14 cellular contexts compared by ENCODE assay signal in genomic region chr4:174069848-174070330, GRCh38.
DNase-seq lines count a peak whose midpoint lies in the region; ATAC-seq and TF ChIP-seq lines count a peak whose summit lies in the region.
"Had no signal": no experiment of that assay in that cellular context is flagged by ENCODE, and none has a peak within 500 bp of the region (broad histone marks: within the 10 kb centered on the region; RNA-seq: fewer than 3 reads in every experiment).

No MANE protein-coding gene starts in this region.

- no peak overlapping the region for H2BK120ac ChIP-seq in mesendoderm (ENCODE audit: low read depth, low read length)

- H3K36me3 ChIP-seq in SK-N-SH (replicated peaks in 1 of 2; ENCODE audit: control insufficient read depth in 1 of 2, insufficient read depth in 2 of 2, low read length in 1 of 2), result no peaks in the 10 kb centered on the region
- H3K36me3 ChIP-seq in smooth muscle cell (ENCODE audit: low read depth), result no peaks in the 10 kb centered on the region
- no peaks in the 10 kb centered on the region for H3K36me3 ChIP-seq in mesendoderm (ENCODE audit: control insufficient read depth, insufficient read depth, low read length)

- WGBS in SK-N-SH (ENCODE audit: low lambda C conversion rate), result 41% methylated on average over 2 of the region's 2 CpGs
- WGBS in smooth muscle cell (ENCODE audit: low lambda C conversion rate), result 31% methylated on average over 2 of the region's 2 CpGs
- no CpG with 5 or more reads among the region's 2 CpGs for WGBS in mesendoderm (ENCODE audit: extremely low coverage, insufficient coverage, low lambda C conversion rate)

- ATAC-seq in HG02938 (IDR thresholded peaks at IDR 0.05; ENCODE audit: unreplicated experiment), result no peak
- ATAC-seq: Panc1 had no signal

- TF ChIP-seq EP300 in SK-N-SH (IDR thresholded peaks at IDR 0.05; ENCODE audit: borderline replicate concordance in 1 of 2, low read depth in 1 of 2, low read length in 1 of 2), result peak; percentile 82 to 100

- H3F3A ChIP-seq in SK-N-SH (replicated peaks; ENCODE audit: insufficient read depth) (no peaks in the 10 kb centered on the region), smooth muscle cell (ENCODE audit: low read depth) (no peaks in the 10 kb centered on the region)

- TF ChIP-seq RAD21 in SK-N-SH (IDR thresholded peaks at IDR 0.05; ENCODE audit: low read length), result peak; percentile 46

- no peak overlapping the region for H3K18ac ChIP-seq in mesendoderm (ENCODE audit: low read length)

- H4K20me1 ChIP-seq in SK-N-SH (ENCODE audit: insufficient read depth) (no peaks in the 10 kb centered on the region), smooth muscle cell (ENCODE audit: low read depth) (no peaks in the 10 kb centered on the region)

- POLR2A ChIA-PET in SK-N-SH (lab: Yijun Ruan, JAX), result interaction anchor here (0.6 to 4.5 kb wide), 27 partner anchors 16 to 564 kb away, joined by 3 to 81 read pairs (median 9); partner anchors contain the start of gene HAND2

- no peak overlapping the region for H2AFZ ChIP-seq in SK-N-SH (ENCODE audit: low read depth)
- H2AFZ ChIP-seq in smooth muscle cell (ENCODE audit: low read depth), result no peak overlapping the region

- CTCF ChIA-PET in SK-N-SH (lab: Yijun Ruan, JAX), result interaction anchor here (0.7 to 3.2 kb wide), 10 partner anchors 48 to 208 kb away, joined by 3 to 20 read pairs (median 3); no protein-coding TSS in a partner anchor

- no peak overlapping the region for H2BK5ac ChIP-seq in mesendoderm (ENCODE audit: low read length)

- H3K27me3 ChIP-seq in SK-N-SH (ENCODE audit: insufficient read depth), result no peaks in the 10 kb centered on the region
- H3K27me3 ChIP-seq in smooth muscle cell (ENCODE audit: low read depth), result no peaks in the 10 kb centered on the region
- no peaks in the 10 kb centered on the region for H3K27me3 ChIP-seq in mesendoderm (ENCODE audit: insufficient read depth, low read length, poor library complexity)

- H3K9me2 ChIP-seq in SK-N-SH, result no peaks in the 10 kb centered on the region

- H3K9me3 ChIP-seq in SK-N-SH (no peaks in the 10 kb centered on the region), smooth muscle cell (replicated peaks; ENCODE audit: low read depth) (no peaks in the 10 kb centered on the region)

- no peak overlapping the region for H4K8ac ChIP-seq in mesendoderm (ENCODE audit: low read depth, low read length)

- H3K23ac ChIP-seq in mesendoderm (ENCODE audit: low read length), result no peak overlapping the region

- H2BK15ac ChIP-seq in mesendoderm (replicated peaks; ENCODE audit: low read depth), result no peak overlapping the region

- no peak overlapping the region for H4K5ac ChIP-seq in mesendoderm (ENCODE audit: low read length)

- no peak overlapping the region for H2AK5ac ChIP-seq in mesendoderm (ENCODE audit: low read length)

- H3K9ac ChIP-seq in SK-N-SH (no peak overlapping the region), smooth muscle cell (ENCODE audit: low read depth) (no peak overlapping the region), mesendoderm (ENCODE audit: low read length) (no peak overlapping the region)

- H3K27ac ChIP-seq in SK-N-SH (ENCODE audit: low read depth in 2 of 2, low read length in 1 of 2) (peak overlapping the region in 1 of 2 experiments; percentile 100; a peak in 2 of 4 replicates), smooth muscle cell (ENCODE audit: low read depth) (no peak overlapping the region), mesendoderm (ENCODE audit: low read depth, low read length) (no peak overlapping the region)
- H3K27ac ChIP-seq: C4-2B had no signal

- peaks cover 0 to 26% of the 10 kb centered on the region in 2 experiments; a peak in 2 of 4 replicates for H3K4me1 ChIP-seq in SK-N-SH (ENCODE audit: control insufficient read depth in 1 of 2, insufficient read depth in 2 of 2, low read depth in 1 of 2, low read length in 1 of 2)
- peaks cover 7% of the 10 kb centered on the region for H3K4me1 ChIP-seq in smooth muscle cell (ENCODE audit: low read depth)
- no peaks in the 10 kb centered on the region for H3K4me1 ChIP-seq in mesendoderm (ENCODE audit: control insufficient read depth, low read depth, low read length)

- no peaks in the 10 kb centered on the region for H3K79me1 ChIP-seq in mesendoderm (ENCODE audit: low read length)

- H3K4me2 ChIP-seq in SK-N-SH (no peak overlapping the region), smooth muscle cell (peak overlapping the region; percentile 55), mesendoderm (ENCODE audit: low read length) (no peak overlapping the region)

- H3K4me3 ChIP-seq in SK-N-SH (ENCODE audit: low read depth in 2 of 2, low read length in 1 of 2) (no peak overlapping the region), smooth muscle cell (no peak overlapping the region), mesendoderm (ENCODE audit: low read length) (no peak overlapping the region)

- H3K79me2 ChIP-seq in SK-N-SH (ENCODE audit: insufficient read depth) (no peaks in the 10 kb centered on the region), smooth muscle cell (ENCODE audit: low read depth) (no peaks in the 10 kb centered on the region), mesendoderm (ENCODE audit: control insufficient read depth, insufficient read depth, low read length) (no peaks in the 10 kb centered on the region)

- H3K56ac ChIP-seq in mesendoderm (ENCODE audit: low read length), result no peak overlapping the region

- DNase-seq in NOMO-1 treated with DMSO at 0.1 percent for 48 hours (lab: John Stamatoyannopoulos, UW; ENCODE audit: unreplicated experiment) (peak; percentile 17), NOMO-1 treated with dmso at 0.1 percent for 144 hours (lab: John Stamatoyannopoulos, UW; ENCODE audit: unreplicated experiment) (no peak), NCI-H146 treated with DMSO at 0.1 percent for 48 hours (lab: John Stamatoyannopoulos, UW; ENCODE audit: unreplicated experiment) (peak; percentile 48), SK-N-SH (peak; percentile 69), smooth muscle cell (lab: John Stamatoyannopoulos, UW; ENCODE audit: unreplicated experiment) (no peak), mesendoderm (no peak), NCI-H1436 treated with DMSO at 0.1 percent for 48 hours (lab: John Stamatoyannopoulos, UW) (no peak)
- DNase-seq: DMS53, H9, NCI-H2227 treated with DMSO at 0.1 percent for 48 hours, NCI-H526 had no signal

- TF ChIP-seq CTCF in SK-N-SH (IDR thresholded peaks at IDR 0.05), result no peak
- TF ChIP-seq CTCF in smooth muscle cell (IDR thresholded peaks at IDR 0.05; ENCODE audit: borderline replicate concordance, insufficient read depth, poor library complexity, severe bottlenecking), result no peak

- no peak overlapping the region for H3K4ac ChIP-seq in mesendoderm (ENCODE audit: low read depth, low read length)

TF ChIP-seq in SK-N-SH, 30 proteins besides CTCF, POLR2A, EP300 and RAD21 (continues in another document):
- TF ChIP-seq USF2 (IDR thresholded peaks at IDR 0.05; ENCODE audit: borderline replicate concordance, low read depth, low read length) (no peak), POLR2AphosphoS5 (IDR thresholded peaks at IDR 0.05; ENCODE audit: low read depth, low read length) (peak; percentile 74), MEF2A (IDR thresholded peaks at IDR 0.05; ENCODE audit: borderline replicate concordance, low read depth) (no peak), USF1 (IDR thresholded peaks at IDR 0.05; ENCODE audit: borderline replicate concordance, low read depth) (no peak), YY1 (IDR thresholded peaks at IDR 0.05; ENCODE audit: low read depth) (no peak), ELF1 (IDR thresholded peaks at IDR 0.05) (no peak), TCF12 (IDR thresholded peaks at IDR 0.05) (peak; percentile 86), REST (IDR thresholded peaks at IDR 0.05; ENCODE audit: low read depth, low read length) (no peak), TAF1 (IDR thresholded peaks at IDR 0.05; ENCODE audit: borderline replicate concordance, low read depth, low read length) (no peak), RFX5 (IDR thresholded peaks at IDR 0.05; ENCODE audit: low read length) (no peak), TEAD4 (IDR thresholded peaks at IDR 0.05; ENCODE audit: borderline replicate concordance, insufficient read depth) (peak; percentile 89), CHD2 (IDR thresholded peaks at IDR 0.05; ENCODE audit: low read length, partially characterized antibody) (peak; percentile 66)

Comparison
In these comparisons a context has a peak if more than half of its experiments do, and no peak if none do; other contexts are left out.
1. DNase-seq: peak in NOMO-1 treated with DMSO at 0.1 percent for 48 hours (single experiment), NCI-H146 treated with DMSO at 0.1 percent for 48 hours (single experiment) and SK-N-SH (single experiment); none in NOMO-1 treated with dmso at 0.1 percent for 144 hours (single experiment), smooth muscle cell (single experiment), mesendoderm (single experiment) and NCI-H1436 treated with DMSO at 0.1 percent for 48 hours (single experiment).